Comparison of ENCODE assay signal across 15 cellular contexts in genomic region chr1:89356658-89357400, GRCh38. TPM values are rescaled to one million over a fixed set of nuclear protein-coding genes. Genes with fewer than 3 reads are reported as not detected.
DNase-seq lines count a peak whose midpoint lies in the region; ATAC-seq and TF ChIP-seq lines count a peak whose summit lies in the region.
"Had no signal": no experiment of that assay in that cellular context is flagged by ENCODE, and none has a peak within 500 bp of the region (broad histone marks: within the 10 kb centered on the region; RNA-seq: fewer than 3 reads in every experiment).

No MANE protein-coding gene starts in this region.

- intact Hi-C loops in testis (cut with DNase I; ENCODE audit: low total_unique reads) (no loop called here), prostate gland (cut with DNase I) (loop anchor here (10.0 kb wide), 1 partner anchor 98 kb away; no protein-coding TSS in a partner anchor)

- no peaks in the 10 kb centered on the region for H3K9me3 ChIP-seq in testis
- no peaks in the 10 kb centered on the region for H3K9me3 ChIP-seq in prostate gland

- DNase-seq in AG09309 (ENCODE audit: low read depth) (peak; percentile 4), GM04503 (ENCODE audit: low read depth) (peak; percentile 55), RPMI7951 (ENCODE audit: low read depth) (peak; percentile 37), fibroblast of pulmonary artery (ENCODE audit: low read depth) (peak; percentile 33), testis (no peak), prostate gland (ENCODE audit: low spot score) (no peak)
- DNase-seq: dorsolateral prefrontal cortex, H9, NCI-H1048, T-helper 9 cell had no signal

- no peak for ATAC-seq in GM18502 (IDR thresholded peaks at IDR 0.05; ENCODE audit: poor library complexity, unreplicated experiment)
- no peak for ATAC-seq in HG03175 (IDR thresholded peaks at IDR 0.05; ENCODE audit: unreplicated experiment)

- 87% methylated on average over 8 of the region's 8 CpGs for WGBS in testis, 2 donors
- 70% methylated on average over 8 of the region's 8 CpGs for WGBS in prostate gland

- TF ChIP-seq CTCF in AG09309 (IDR thresholded peaks at IDR 0.05; ENCODE audit: control insufficient read depth, insufficient read depth, low read depth, low read length, missing control alignments) (no peak), fibroblast of pulmonary artery (IDR thresholded peaks at IDR 0.05; ENCODE audit: low read length, missing control alignments) (no peak), testis (IDR thresholded peaks at IDR 0.05) (no peak), prostate gland (IDR thresholded peaks at IDR 0.05) (no peak)

- H3K27me3 ChIP-seq in testis (no peaks in the 10 kb centered on the region), prostate gland (replicated peaks; ENCODE audit: insufficient read depth) (no peaks in the 10 kb centered on the region)
- H3K27me3 ChIP-seq: dorsolateral prefrontal cortex had no signal

- TF ChIP-seq POLR2A in testis (IDR thresholded peaks at IDR 0.05) (no peak), prostate gland (IDR thresholded peaks at IDR 0.05) (no peak)

- H3K27ac ChIP-seq in testis (no peak overlapping the region), prostate gland (no peak overlapping the region)
- H3K27ac ChIP-seq: dorsolateral prefrontal cortex had no signal

- no peaks in the 10 kb centered on the region for H3K36me3 ChIP-seq in testis (ENCODE audit: low read depth, missing control alignments)
- no peaks in the 10 kb centered on the region for H3K36me3 ChIP-seq in prostate gland

- H3K4me1 ChIP-seq in testis (no peaks in the 10 kb centered on the region), prostate gland (replicated peaks) (no peaks in the 10 kb centered on the region)

- H3K4me3 ChIP-seq in AG09309 (ENCODE audit: control insufficient read depth, low read depth, low read length): no peak overlapping the region
- no peak overlapping the region for H3K4me3 ChIP-seq in fibroblast of pulmonary artery (replicated peaks; ENCODE audit: low read depth, low read length)
- no peak overlapping the region for H3K4me3 ChIP-seq in testis
- no peak overlapping the region for H3K4me3 ChIP-seq in prostate gland
- H3K4me3 ChIP-seq: dorsolateral prefrontal cortex had no signal

RNA-seq across cellular contexts. Expression of gene GBP6, which starts 7.0 kb away (rescaled TPM):
- total RNA-seq in RPMI7951 (2014; rRNA removed; shearing (Covaris generic)): not detected in 2 replicates
- total RNA-seq in testis: under 1 TPM; 0.24 to 0.25 TPM
- 0.26 TPM for polyA plus RNA-seq in testis (ENCODE audit: insufficient read depth, low read depth, low replicate concordance)
- total RNA-seq in prostate gland: not detected
- total RNA-seq: activated T-helper 2 cell treated with anti-CD3 and anti-CD28 coated beads, Interferon-gamma antibody, Interleukin-2, Interleukin-4, amounts not matched to agents 10 μg/mL and 5 μg/mL and 100 μg/mL, durations not matched to agents 14 hours and 24 hours and 36 hours; H9; mucosa of gallbladder; skeletal muscle tissue had no signal

Comparison
In these comparisons a context has a peak if more than half of its experiments do, and no peak if none do; other contexts are left out.
1. DNase-seq: peak in AG09309 (single experiment), GM04503 (single experiment), RPMI7951 (single experiment) and fibroblast of pulmonary artery (single experiment); none in testis (single experiment) and prostate gland (single experiment).